ENCODE assay signal across 21 cellular contexts in genomic region chr3:68055238-68055637, GRCh38.
DNase-seq lines count a peak whose midpoint lies in the region; ATAC-seq, FAIRE-seq and TF ChIP-seq lines count a peak whose summit lies in the region.
"Had no signal": no experiment of that assay in that cellular context is flagged by ENCODE, and none has a peak within 500 bp of the region (broad histone marks: within the 10 kb centered on the region; RNA-seq: fewer than 3 reads in every experiment).

No MANE protein-coding gene starts in this region.

- no peak for DNase-seq in activated naive CD8-positive, alpha-beta T cell treated with anti-CD3 and anti-CD28 coated beads, Interleukin-2, amount 10 ng/mL, durations not matched to agents 7 days and 5 days
- no peak for DNase-seq in activated naive CD8-positive, alpha-beta T cell treated with anti-CD3 and anti-CD28 coated beads, Interleukin-2, amount 50 U/mL, for 24 hours
- no peak for DNase-seq in mucosa of descending colon
- DNase-seq in small intestine: peak; percentile 78
- no peak for DNase-seq in ACHN
- DNase-seq in posterior cingulate gyrus: no peak
- DNase-seq: CD8-positive, alpha-beta memory T cell; COR-L47; H9 had no signal

- WGBS in small intestine, 3 donors: 26 to 62% (median 40%) methylated on average over 4 of the region's 4 CpGs

- ATAC-seq in activated naive CD8-positive, alpha-beta T cell treated with anti-CD3 and anti-CD28 coated beads, Interleukin-2, amount 10 ng/mL, durations not matched to agents 7 days and 5 days (ENCODE audit: low read depth): no peak
- ATAC-seq in activated naive CD8-positive, alpha-beta T cell treated with anti-CD3 and anti-CD28 coated beads, Interleukin-2, amount 50 U/mL, for 24 hours: no peak
- ATAC-seq in mucosa of descending colon (peak; percentile 61), HG02973 (IDR thresholded peaks at IDR 0.05; ENCODE audit: unreplicated experiment) (no peak)
- ATAC-seq: A549, HepG2 had no signal

- no peak for TF ChIP-seq CTCF in mucosa of descending colon (IDR thresholded peaks at IDR 0.05)

- peaks cover 5% of the 10 kb centered on the region for H3K9me3 Mint-ChIP-seq in activated naive CD8-positive, alpha-beta T cell treated with anti-CD3 and anti-CD28 coated beads, Interleukin-2, amount 10 ng/mL, durations not matched to agents 7 days and 5 days
- no peaks in the 10 kb centered on the region for H3K9me3 Mint-ChIP-seq in activated naive CD8-positive, alpha-beta T cell treated with anti-CD3 and anti-CD28 coated beads, Interleukin-2, amount 50 U/mL, for 24 hours
- H3K9me3 Mint-ChIP-seq: CD8-positive, alpha-beta memory T cell; H9 had no signal

- peaks cover 24% of the 10 kb centered on the region for H3K36me3 Mint-ChIP-seq in activated naive CD8-positive, alpha-beta T cell treated with anti-CD3 and anti-CD28 coated beads, Interleukin-2, amount 10 ng/mL, durations not matched to agents 7 days and 5 days
- no peaks in the 10 kb centered on the region for H3K36me3 Mint-ChIP-seq in activated naive CD8-positive, alpha-beta T cell treated with anti-CD3 and anti-CD28 coated beads, Interleukin-2, amount 50 U/mL, for 24 hours (ENCODE audit: low read depth)
- H3K36me3 Mint-ChIP-seq: IgD-negative memory B cell had no signal

- in situ Hi-C loops in ACHN (cut with HindIII; ENCODE audit: low pct_ligation_motif_present, low pct_unique_long_range_greater_than_20kb, low sequenced_read_pairs): no loop called here

- no peaks in the 10 kb centered on the region for H3K27me3 ChIP-seq in small intestine (ENCODE audit: control insufficient read depth in 2 of 2, insufficient read depth in 2 of 2, low read length in 2 of 2)
- H3K27me3 ChIP-seq: BLaER1 treated with 17β-estradiol and CSF1 and Interleukin-3, amounts not matched to agents 10 nM and 100 nM had no signal

- H3K4me1 ChIP-seq in mucosa of descending colon (ENCODE audit: low read depth): no peaks in the 10 kb centered on the region
- H3K4me1 ChIP-seq in small intestine (ENCODE audit: control insufficient read depth in 2 of 2, insufficient read depth in 1 of 2, low read depth in 1 of 2, low read length in 1 of 2): peaks cover 2 to 16% of the 10 kb centered on the region in 2 donors

- no peaks in the 10 kb centered on the region for H3K9me3 ChIP-seq in mucosa of descending colon
- no peaks in the 10 kb centered on the region for H3K9me3 ChIP-seq in small intestine (ENCODE audit: control insufficient read depth, low read depth)
- H3K9me3 ChIP-seq: A549; BLaER1 treated with 17β-estradiol and CSF1 and Interleukin-3, amounts not matched to agents 10 nM and 100 nM had no signal

- intact Hi-C loops in mucosa of descending colon (cut with DNase I, micrococcal nuclease): no loop called here
- intact Hi-C loops in posterior cingulate gyrus (cut with DNase I): no loop called here

- peak overlapping the region; percentile 1 to 48 for H3K27ac ChIP-seq in small intestine (ENCODE audit: low read depth in 1 of 2, low read length in 1 of 2)
- H3K27ac ChIP-seq: 22Rv1; A549; BLaER1 treated with 17β-estradiol and CSF1 and Interleukin-3, amounts not matched to agents 10 nM and 100 nM had no signal

- H3K36me3 ChIP-seq in mucosa of descending colon (ENCODE audit: low read depth): no peaks in the 10 kb centered on the region
- H3K36me3 ChIP-seq in small intestine (ENCODE audit: control insufficient read depth in 2 of 2, insufficient read depth in 2 of 2, low read length in 2 of 2): no peaks in the 10 kb centered on the region
- H3K36me3 ChIP-seq: BLaER1 treated with 17β-estradiol and CSF1 and Interleukin-3, amounts not matched to agents 10 nM and 100 nM had no signal

- H3K27ac Mint-ChIP-seq in activated naive CD8-positive, alpha-beta T cell treated with anti-CD3 and anti-CD28 coated beads, Interleukin-2, amount 10 ng/mL, durations not matched to agents 7 days and 5 days: peak overlapping the region; percentile 45
- H3K27ac Mint-ChIP-seq in activated naive CD8-positive, alpha-beta T cell treated with anti-CD3 and anti-CD28 coated beads, Interleukin-2, amount 50 U/mL, for 24 hours: no peak overlapping the region
- H3K27ac Mint-ChIP-seq: B cell, H9, IgD-negative memory B cell had no signal

- H3K4me3 Mint-ChIP-seq in activated naive CD8-positive, alpha-beta T cell treated with anti-CD3 and anti-CD28 coated beads, Interleukin-2, amount 10 ng/mL, durations not matched to agents 7 days and 5 days: no peak overlapping the region
- no peak overlapping the region for H3K4me3 Mint-ChIP-seq in activated naive CD8-positive, alpha-beta T cell treated with anti-CD3 and anti-CD28 coated beads, Interleukin-2, amount 50 U/mL, for 24 hours
- H3K4me3 Mint-ChIP-seq: B cell, H9, IgD-negative memory B cell had no signal

- H3K4me3 ChIP-seq in mucosa of descending colon (no peak overlapping the region), small intestine (ENCODE audit: low read depth in 1 of 2, low read length in 2 of 2) (no peak overlapping the region)
- H3K4me3 ChIP-seq: A549; BLaER1 treated with 17β-estradiol and CSF1 and Interleukin-3, amounts not matched to agents 10 nM and 100 nM had no signal

- no peak for FAIRE-seq in small intestine (lab: Jason Lieb, UNC)
- FAIRE-seq: A549, D721Med, G401.6, GM12891, GM19239, H1, HepG2 had no signal

- POLR2A ChIA-PET in activated naive CD8-positive, alpha-beta T cell treated with anti-CD3 and anti-CD28 coated beads, Interleukin-2, amount 10 ng/mL, durations not matched to agents 7 days and 5 days (lab: Charles Lee): no interaction called here

- H3K27me3 Mint-ChIP-seq in activated naive CD8-positive, alpha-beta T cell treated with anti-CD3 and anti-CD28 coated beads, Interleukin-2, amount 10 ng/mL, durations not matched to agents 7 days and 5 days: no peaks in the 10 kb centered on the region
- no peaks in the 10 kb centered on the region for H3K27me3 Mint-ChIP-seq in activated naive CD8-positive, alpha-beta T cell treated with anti-CD3 and anti-CD28 coated beads, Interleukin-2, amount 50 U/mL, for 24 hours
- H3K27me3 Mint-ChIP-seq: CD8-positive, alpha-beta memory T cell; IgD-negative memory B cell had no signal

- H3K4me1 Mint-ChIP-seq in activated naive CD8-positive, alpha-beta T cell treated with anti-CD3 and anti-CD28 coated beads, Interleukin-2, amount 10 ng/mL, durations not matched to agents 7 days and 5 days: peaks cover 27% of the 10 kb centered on the region
- peaks cover 35% of the 10 kb centered on the region for H3K4me1 Mint-ChIP-seq in activated naive CD8-positive, alpha-beta T cell treated with anti-CD3 and anti-CD28 coated beads, Interleukin-2, amount 50 U/mL, for 24 hours
- H3K4me1 Mint-ChIP-seq: B cell, IgD-negative memory B cell had no signal
